14 cellular contexts compared by ENCODE assay signal in genomic region chr2:6657872-6658271, GRCh38.
A peak's percentile ranks its signal among the peaks of the same experiment; 100 is the strongest.
DNase-seq lines count a peak whose midpoint lies in the region; ATAC-seq and TF ChIP-seq lines count a peak whose summit lies in the region.
"Had no signal": no experiment of that assay in that cellular context is flagged by ENCODE, and none has a peak within 500 bp of the region (broad histone marks: within the 10 kb centered on the region; RNA-seq: fewer than 3 reads in every experiment).

No MANE protein-coding gene starts in this region.

- ATAC-seq in GM18858 (IDR thresholded peaks at IDR 0.05; ENCODE audit: unreplicated experiment) (peak; percentile 84), GM19468 (IDR thresholded peaks at IDR 0.05; ENCODE audit: extremely low read depth, unreplicated experiment) (peak; percentile 98), HG02981 (IDR thresholded peaks at IDR 0.05; ENCODE audit: unreplicated experiment) (peak; percentile 100)

- no peaks in the 10 kb centered on the region for H3K9me3 ChIP-seq in MM.1S (replicated peaks; ENCODE audit: insufficient read depth, low read length)
- H3K9me3 ChIP-seq: left ventricle myocardium inferior, sigmoid colon had no signal

- no peak overlapping the region for H3K4me3 Mint-ChIP-seq in activated CD4-positive, alpha-beta memory T cell treated with anti-CD3 and anti-CD28 coated beads, Interleukin-2, amount 10 ng/mL, durations not matched to agents 7 days and 5 days
- H3K4me3 Mint-ChIP-seq: activated naive CD4-positive, alpha-beta T cell treated with anti-CD3 and anti-CD28 coated beads, Interleukin-2, amount 50 U/mL, for 24 hours; B cell; central memory CD8-positive, alpha-beta T cell had no signal

- H3K79me2 ChIP-seq in MM.1S (ENCODE audit: low read length) = no peaks in the 10 kb centered on the region

- POLR2A ChIA-PET in activated CD4-positive, alpha-beta memory T cell treated with anti-CD3 and anti-CD28 coated beads, Interleukin-2, amount 10 ng/mL, durations not matched to agents 7 days and 5 days (lab: Charles Lee) = no interaction called here

- no peaks in the 10 kb centered on the region for H3K27me3 Mint-ChIP-seq in activated CD4-positive, alpha-beta memory T cell treated with anti-CD3 and anti-CD28 coated beads, Interleukin-2, amount 10 ng/mL, durations not matched to agents 7 days and 5 days
- H3K27me3 Mint-ChIP-seq: B cell had no signal

- no peak overlapping the region for H3K4me3 ChIP-seq in MM.1S (ENCODE audit: low read length)
- H3K4me3 ChIP-seq in foreskin fibroblast (ENCODE audit: low read depth in 1 of 2, low read length in 2 of 2) = no peak overlapping the region
- H3K4me3 ChIP-seq: left ventricle myocardium inferior, sigmoid colon had no signal

- H3K27me3 ChIP-seq in MM.1S (replicated peaks; ENCODE audit: insufficient read depth, low read length) = no peaks in the 10 kb centered on the region
- H3K27me3 ChIP-seq: sigmoid colon had no signal

- no peaks in the 10 kb centered on the region for H3F3A ChIP-seq in MM.1S (ENCODE audit: insufficient read depth, low read length)

- H2AFZ ChIP-seq in MM.1S (ENCODE audit: low read length) = no peak overlapping the region

- H3K4me2 ChIP-seq in MM.1S (ENCODE audit: low read depth, low read length) = no peak overlapping the region

- DNase-seq in MM.1S (peak; percentile 30), foreskin fibroblast (no peak), DMS153 (lab: John Stamatoyannopoulos, UW) (no peak), NCI-H1436 (lab: John Stamatoyannopoulos, UW) (no peak)
- DNase-seq in activated CD4-positive, alpha-beta memory T cell treated with anti-CD3 and anti-CD28 coated beads, Interleukin-2, amount 10 ng/mL, durations not matched to agents 7 days and 5 days = no peak
- DNase-seq: left ventricle myocardium inferior, NCI-H510A treated with DMSO at 0.1 percent for 48 hours, sigmoid colon had no signal

- no peaks in the 10 kb centered on the region for H3K36me3 ChIP-seq in MM.1S (replicated peaks; ENCODE audit: insufficient read depth, low read length)
- H3K36me3 ChIP-seq: left ventricle myocardium inferior, sigmoid colon had no signal

- CTCF ChIA-PET in activated CD4-positive, alpha-beta memory T cell treated with anti-CD3 and anti-CD28 coated beads, Interleukin-2, amount 10 ng/mL, durations not matched to agents 7 days and 5 days (lab: Charles Lee) = no interaction called here

- no peak for TF ChIP-seq CTCF in MM.1S (IDR thresholded peaks at IDR 0.05; ENCODE audit: low read length)
- TF ChIP-seq CTCF in foreskin fibroblast (IDR thresholded peaks at IDR 0.05; ENCODE audit: low read depth, low read length) = no peak

- H3K9me2 ChIP-seq in MM.1S (replicated peaks; ENCODE audit: insufficient read depth, low read length) = no peaks in the 10 kb centered on the region

- no peaks in the 10 kb centered on the region for H3K36me3 Mint-ChIP-seq in activated CD4-positive, alpha-beta memory T cell treated with anti-CD3 and anti-CD28 coated beads, Interleukin-2, amount 10 ng/mL, durations not matched to agents 7 days and 5 days (ENCODE audit: low read depth)
- H3K36me3 Mint-ChIP-seq: activated naive CD4-positive, alpha-beta T cell treated with anti-CD3 and anti-CD28 coated beads, Interleukin-2, amount 50 U/mL, for 24 hours had no signal

- H3K27ac ChIP-seq in MM.1S (ENCODE audit: low read length) = no peak overlapping the region
- H3K27ac ChIP-seq: left ventricle myocardium inferior, sigmoid colon had no signal

- H3K27ac Mint-ChIP-seq in activated CD4-positive, alpha-beta memory T cell treated with anti-CD3 and anti-CD28 coated beads, Interleukin-2, amount 10 ng/mL, durations not matched to agents 7 days and 5 days = no peak overlapping the region
- H3K27ac Mint-ChIP-seq: activated naive CD4-positive, alpha-beta T cell treated with anti-CD3 and anti-CD28 coated beads, Interleukin-2, amount 50 U/mL, for 24 hours; B cell had no signal

- H3K4me1 ChIP-seq in MM.1S (ENCODE audit: low read length) = no peaks in the 10 kb centered on the region
- H3K4me1 ChIP-seq: sigmoid colon had no signal

- no peaks in the 10 kb centered on the region for H3K4me1 Mint-ChIP-seq in activated CD4-positive, alpha-beta memory T cell treated with anti-CD3 and anti-CD28 coated beads, Interleukin-2, amount 10 ng/mL, durations not matched to agents 7 days and 5 days
- H3K4me1 Mint-ChIP-seq: activated naive CD4-positive, alpha-beta T cell treated with anti-CD3 and anti-CD28 coated beads, Interleukin-2, amount 50 U/mL, for 24 hours; B cell; central memory CD8-positive, alpha-beta T cell had no signal

- H3K9ac ChIP-seq in MM.1S (ENCODE audit: low read length) = no peak overlapping the region

- H4K20me1 ChIP-seq in MM.1S (ENCODE audit: insufficient read depth, low read length) = no peaks in the 10 kb centered on the region

- no peaks in the 10 kb centered on the region for H3K9me3 Mint-ChIP-seq in activated CD4-positive, alpha-beta memory T cell treated with anti-CD3 and anti-CD28 coated beads, Interleukin-2, amount 10 ng/mL, durations not matched to agents 7 days and 5 days
- H3K9me3 Mint-ChIP-seq: activated naive CD4-positive, alpha-beta T cell treated with anti-CD3 and anti-CD28 coated beads, Interleukin-2, amount 50 U/mL, for 24 hours had no signal
